In genomic region chr4:112279882-112280315, GRCh38 we compare ENCODE assay signal across 14 cellular contexts. TPM values are rescaled to one million over a fixed set of nuclear protein-coding genes. Genes with fewer than 3 reads are reported as not detected.
A peak's percentile ranks its signal among the peaks of the same experiment; 100 is the strongest.
DNase-seq lines count a peak whose midpoint lies in the region; ATAC-seq, FAIRE-seq and TF ChIP-seq lines count a peak whose summit lies in the region.
"Had no signal": no experiment of that assay in that cellular context is flagged by ENCODE, and none has a peak within 500 bp of the region (broad histone marks: within the 10 kb centered on the region; RNA-seq: fewer than 3 reads in every experiment).

No MANE protein-coding gene starts in this region.

- H3K9me3 ChIP-seq in GM12878 (replicated peaks; ENCODE audit: control insufficient read depth, insufficient read depth, low read length) (no peaks in the 10 kb centered on the region; the same call in 2 of the 3 replicates), tibial nerve (no peaks in the 10 kb centered on the region)
- H3K9me3 ChIP-seq: psoas muscle had no signal

- no peak for TF ChIP-seq CTCF in GM12878 (IDR thresholded peaks at IDR 0.05 in 2 of 3, conservative IDR thresholded peaks at IDR 0.05 in 1 of 3; ENCODE audit: control insufficient read depth in 2 of 3, extremely low read depth in 1 of 3, insufficient read depth in 1 of 3, low read depth in 3 of 3, low read length in 3 of 3)
- no peak for TF ChIP-seq CTCF in tibial nerve (IDR thresholded peaks at IDR 0.05)

- no peak for ATAC-seq in activated T-cell treated with anti-CD3 and anti-CD28 coated beads, Interleukin-2, amount 50 U/mL, for 72 hours (replicated peaks in 1 of 2)
- ATAC-seq in HG03060 (IDR thresholded peaks at IDR 0.05; ENCODE audit: low read depth, unreplicated experiment) (peak; percentile 0), GM12878 (peak; percentile 27)
- ATAC-seq in stimulated activated naive B cell treated with anti-CD40 and anti-IgM and Interleukin-4, amounts not matched to agents 10 μg/mL and 1 μg/mL and 100 μg/mL, for 72 hours (replicated peaks): peak in 1 of 2 donors; percentile 17

- H3K27me3 Mint-ChIP-seq in activated T-cell treated with anti-CD3 and anti-CD28 coated beads, Interleukin-2, amount 50 U/mL, for 72 hours (ENCODE audit: low read depth): no peaks in the 10 kb centered on the region
- no peaks in the 10 kb centered on the region for H3K27me3 Mint-ChIP-seq in stimulated activated naive B cell treated with anti-CD40 and anti-IgM and Interleukin-4, amounts not matched to agents 10 μg/mL and 1 μg/mL and 100 μg/mL, for 72 hours

- TSS peak; percentile 63 for BruUV-seq in GM12878 (replicated peaks; lab: Mats Ljungman, UMichigan)

- WGBS in GM12878 (ENCODE audit: insufficient coverage, insufficient replicate concordance, low lambda C conversion rate, missing lambda C conversion rate): under 1% methylated on average over 7 of the region's 7 CpGs
- 89 to 92% methylated on average over 7 of the region's 7 CpGs for WGBS in tibial nerve, 2 donors

- peak overlapping the region; percentile 64 to 92 for H3K4me3 Mint-ChIP-seq in activated T-cell treated with anti-CD3 and anti-CD28 coated beads, Interleukin-2, amount 50 U/mL, for 72 hours
- H3K4me3 Mint-ChIP-seq in stimulated activated naive B cell treated with anti-CD40 and anti-IgM and Interleukin-4, amounts not matched to agents 10 μg/mL and 1 μg/mL and 100 μg/mL, for 72 hours: peak overlapping the region; percentile 76 to 80
- H3K4me3 Mint-ChIP-seq: T-helper 1 cell treated with Interleukin-12 subunit alpha and Interleukin-12 subunit beta and Interleukin-4 antibody, amounts not matched to agents 30 μg/mL and 1 μg/mL, for 36 hours had no signal

- FAIRE-seq in GM12878 (lab: Jason Lieb, UNC): no peak

- TF ChIP-seq POLR2A in GM12878 (IDR thresholded peaks at IDR 0.05; ENCODE audit: low read depth, low read length): no peak
- TF ChIP-seq POLR2A in tibial nerve (IDR thresholded peaks at IDR 0.05): no peak

- H3K9me3 Mint-ChIP-seq in activated T-cell treated with anti-CD3 and anti-CD28 coated beads, Interleukin-2, amount 50 U/mL, for 72 hours: peaks cover 2 to 7% of the 10 kb centered on the region in 2 donors
- peaks cover 0 to 5% of the 10 kb centered on the region in 2 donors for H3K9me3 Mint-ChIP-seq in stimulated activated naive B cell treated with anti-CD40 and anti-IgM and Interleukin-4, amounts not matched to agents 10 μg/mL and 1 μg/mL and 100 μg/mL, for 72 hours

- peaks cover 30% of the 10 kb centered on the region for H3K4me1 ChIP-seq in GM12878 (ENCODE audit: control insufficient read depth, insufficient read depth, low read length)
- peaks cover 0 to 17% (median 7%) of the 10 kb centered on the region in 4 donors for H3K4me1 ChIP-seq in tibial nerve

- H3K27ac Mint-ChIP-seq in activated T-cell treated with anti-CD3 and anti-CD28 coated beads, Interleukin-2, amount 50 U/mL, for 72 hours: no peak overlapping the region
- H3K27ac Mint-ChIP-seq in stimulated activated naive B cell treated with anti-CD40 and anti-IgM and Interleukin-4, amounts not matched to agents 10 μg/mL and 1 μg/mL and 100 μg/mL, for 72 hours: peak overlapping the region; percentile 22

- peaks cover 8 to 28% of the 10 kb centered on the region in 2 experiments for H3K36me3 ChIP-seq in GM12878 (ENCODE audit: control insufficient read depth in 2 of 2, insufficient read depth in 2 of 2, low read length in 1 of 2)
- H3K36me3 ChIP-seq in tibial nerve: peaks cover 0 to 8% (median 0%) of the 10 kb centered on the region in 3 donors

- TF ChIP-seq EP300 in GM12878 (IDR thresholded peaks at IDR 0.05; ENCODE audit: borderline replicate concordance in 1 of 2, control insufficient read depth in 1 of 2, low read depth in 2 of 2, low read length in 2 of 2) (no peak), tibial nerve (IDR thresholded peaks at IDR 0.05) (no peak)

- H3K4me3 ChIP-seq in GM12878 (peak overlapping the region; percentile 80), tibial nerve (no peak overlapping the region)
- H3K4me3 ChIP-seq: psoas muscle had no signal

- peaks cover 3% of the 10 kb centered on the region; the same call in 1 of the 2 replicates for H4K20me1 ChIP-seq in GM12878 (ENCODE audit: control insufficient read depth, insufficient read depth)

- in situ Hi-C loops in GM12878 (cut with MboI): loop anchor here (5.0 kb wide), 1 partner anchor 42 kb away; no protein-coding TSS in a partner anchor

- POLR2A ChIA-PET in GM12878 (lab: Charles Lee): interaction anchor here (0.7 to 6.9 kb wide), 12 partner anchors 9 to 236 kb away, joined by 3 to 55 read pairs (median 6); partner anchors contain the start of genes ALPK1 and NEUROG2

- peaks cover 100% of the 10 kb centered on the region for H3K79me2 ChIP-seq in GM12878 (ENCODE audit: control insufficient read depth, insufficient read depth, low read length)

- CTCF ChIA-PET in GM12878 (lab: Yijun Ruan, JAX): interaction anchor here (0.8 to 4.2 kb wide), 17 partner anchors 8 to 243 kb away, joined by 3 to 22 read pairs (median 4); partner anchors contain the start of gene NEUROG2

- peaks cover 80% of the 10 kb centered on the region for H3K4me1 Mint-ChIP-seq in activated T-cell treated with anti-CD3 and anti-CD28 coated beads, Interleukin-2, amount 50 U/mL, for 72 hours (ENCODE audit: low read depth)
- H3K4me1 Mint-ChIP-seq in stimulated activated naive B cell treated with anti-CD40 and anti-IgM and Interleukin-4, amounts not matched to agents 10 μg/mL and 1 μg/mL and 100 μg/mL, for 72 hours: peaks cover 39 to 69% of the 10 kb centered on the region in 2 donors

- TF ChIP-seq RAD21 in GM12878 (IDR thresholded peaks at IDR 0.05; ENCODE audit: insufficient read depth, low read depth, low read length): no peak

- DNase-seq in activated T-cell treated with anti-CD3 and anti-CD28 coated beads, Interleukin-2, amount 50 U/mL, for 72 hours: no peak
- no peak for DNase-seq in activated T-cell treated with anti-CD3 and anti-CD28 coated beads for 4 hours
- no peak for DNase-seq in GM12878 (ENCODE audit: low read depth, low spot score)
- no peak for DNase-seq in stimulated activated naive B cell treated with anti-CD40 and anti-IgM and Interleukin-4, amounts not matched to agents 10 μg/mL and 1 μg/mL and 100 μg/mL, for 72 hours
- no peak for DNase-seq in NCI-H1092 (lab: John Stamatoyannopoulos, UW)
- DNase-seq in substantia nigra (lab: John Stamatoyannopoulos, UW): no peak
- DNase-seq in tibial nerve (ENCODE audit: low spot score in 2 of 2): no peak
- DNase-seq: ACHN, amniotic stem cell, hippocampal formation, NCI-H1417 treated with DMSO at 0.1 percent for 48 hours, psoas muscle had no signal

- H3K27me3 ChIP-seq in GM12878 (replicated peaks in 1 of 2; ENCODE audit: control insufficient read depth in 2 of 2, insufficient read depth in 2 of 2, low read length in 1 of 2) (no peaks in the 10 kb centered on the region), tibial nerve (no peaks in the 10 kb centered on the region)

- intact Hi-C loops in GM12878 (cut with micrococcal nuclease; ENCODE audit: unreplicated experiment): loop anchor here (5.0 to 10.0 kb wide), 2 partner anchors 242 to 1485 kb away; partner anchors contain the start of gene CAMK2D

- RAD21 ChIA-PET in GM12878 (lab: Charles Lee; ENCODE audit: unreplicated experiment): interaction anchor here (0.7 to 14.1 kb wide), 17 partner anchors 8 to 486 kb away, joined by 3 to 151 read pairs (median 5); partner anchors contain the start of genes ALPK1 and NEUROG2

- H2AFZ ChIP-seq in GM12878 (ENCODE audit: control insufficient read depth, low read depth, low read length): no peak overlapping the region

- H3K36me3 Mint-ChIP-seq in activated T-cell treated with anti-CD3 and anti-CD28 coated beads, Interleukin-2, amount 50 U/mL, for 72 hours (ENCODE audit: insufficient read depth in 2 of 2): peaks cover 40 to 72% of the 10 kb centered on the region in 2 donors
- peaks cover 26 to 44% of the 10 kb centered on the region in 2 donors for H3K36me3 Mint-ChIP-seq in stimulated activated naive B cell treated with anti-CD40 and anti-IgM and Interleukin-4, amounts not matched to agents 10 μg/mL and 1 μg/mL and 100 μg/mL, for 72 hours

- peak overlapping the region; percentile 92 for H3K4me2 ChIP-seq in GM12878 (ENCODE audit: control insufficient read depth, insufficient read depth)

- peak overlapping the region; percentile 77 for H3K9ac ChIP-seq in GM12878 (ENCODE audit: control insufficient read depth, insufficient read depth, low read length)

- H3K27ac ChIP-seq in GM12878 (ENCODE audit: control insufficient read depth, insufficient read depth) (peak overlapping the region; percentile 99), substantia nigra (ENCODE audit: low read depth, low read length, poor library complexity, severe bottlenecking) (no peak overlapping the region), tibial nerve (no peak overlapping the region)
- H3K27ac ChIP-seq: psoas muscle had no signal

- SMC1A ChIA-PET in GM12878 (lab: Charles Lee; ENCODE audit: uncharacterized antibody, unreplicated experiment): interaction anchor here (0.7 to 22.9 kb wide), 16 partner anchors 8 to 261 kb away, joined by 3 to 247 read pairs (median 7); partner anchors contain the start of genes ALPK1 and NEUROG2

RNA-seq across cellular contexts. Expression of gene TIFA, which starts 5.8 kb away (rescaled TPM):
- 10 to 100 TPM; 82.7 to 87.1 TPM for total RNA-seq in activated T-cell treated with anti-CD3 and anti-CD28 coated beads, Interleukin-2, amount 50 U/mL, for 72 hours
- 68.2 and 72.8 TPM in 2 replicates for total RNA-seq in GM12878 (2013; cell fraction: nucleolus; rRNA removed)
- 57.0 and 84.4 TPM in 2 replicates for total RNA-seq in GM12878 (2014; rRNA removed)
- 69.7 and 74.5 TPM in 2 replicates for total RNA-seq in GM12878 (2014; rRNA removed; fragmentation: Illumina TruSeq; extraction: Trizol)
- total RNA-seq in GM12878 (2021): 96.3 and 100 TPM in 2 replicates
- polyA plus RNA-seq in GM12878 (2011; ENCODE audit: low read depth): 41.0 TPM
- 135 and 218 TPM in 2 replicates for polyA plus RNA-seq in GM12878 (2011; rRNA removed)
- polyA plus RNA-seq in GM12878 (2011; cell fraction: cytosol; rRNA removed): 36.5 and 41.4 TPM in 2 replicates
- polyA plus RNA-seq in GM12878 (2011; cell fraction: nucleus; rRNA removed): 27.4 and 31.3 TPM in 2 replicates
- polyA plus RNA-seq in GM12878 (2012): 36.4 and 72.0 TPM in 2 replicates
- 80.8 and 105 TPM in 2 replicates for polyA plus RNA-seq in GM12878 (2014; fragmentation: Illumina TruSeq; extraction: Trizol)
- polyA plus RNA-seq in GM12878 (2014; fragmentation: Nextera tagmentation; extraction: Ambion mirVana): 10 to 100 TPM; 31.6 to 34.6 TPM
- 78.8 and 93.9 TPM in 2 replicates for polyA plus RNA-seq in GM12878 (2014; rRNA removed)
- polyA plus RNA-seq in GM12878 (2016; fragmentation: Nextera tagmentation; extraction: Ambion mirVana): 100 to 1,000 TPM; 116 to 125 TPM
- polyA minus RNA-seq in GM12878 (2011; rRNA and poly(A)+ RNA removed): 46.7 and 54.7 TPM in 2 replicates
- polyA minus RNA-seq in GM12878 (2011; cell fraction: cytosol; rRNA and poly(A)+ RNA removed): 25.7 and 27.1 TPM in 2 replicates
- 37.1 and 50.5 TPM in 2 replicates for polyA minus RNA-seq in GM12878 (2011; cell fraction: nucleus; rRNA and poly(A)+ RNA removed)
- total RNA-seq in tibial nerve: 10 to 100 TPM in 1 of 4 donors, 1 to 10 TPM in 3; 2.2 to 12.6 (median 3.7) TPM

RNA-seq across cellular contexts. Expression of gene ALPK1, which starts 17.3 kb away (rescaled TPM):
- 10 to 100 TPM; 61.6 to 64.7 TPM for total RNA-seq in activated T-cell treated with anti-CD3 and anti-CD28 coated beads, Interleukin-2, amount 50 U/mL, for 72 hours
- 400 and 422 TPM in 2 replicates for total RNA-seq in GM12878 (2013; cell fraction: nucleolus; rRNA removed)
- 26.5 and 32.2 TPM in 2 replicates for total RNA-seq in GM12878 (2014; rRNA removed)
- 32.3 and 37.2 TPM in 2 replicates for total RNA-seq in GM12878 (2014; rRNA removed; fragmentation: Illumina TruSeq; extraction: Trizol)
- total RNA-seq in GM12878 (2021): 27.6 and 28.5 TPM in 2 replicates
- 8.8 TPM for polyA plus RNA-seq in GM12878 (2011; ENCODE audit: low read depth)
- 31.6 and 42.7 TPM in 2 replicates for polyA plus RNA-seq in GM12878 (2011; rRNA removed)
- 11.3 TPM in 2 replicates for polyA plus RNA-seq in GM12878 (2011; cell fraction: cytosol; rRNA removed)
- polyA plus RNA-seq in GM12878 (2011; cell fraction: nucleus; rRNA removed): 63.2 and 85.3 TPM in 2 replicates
- 16.1 and 17.4 TPM in 2 replicates for polyA plus RNA-seq in GM12878 (2012)
- polyA plus RNA-seq in GM12878 (2014; fragmentation: Illumina TruSeq; extraction: Trizol): 23.1 and 27.0 TPM in 2 replicates
- 1 to 10 TPM; 8.5 to 9.7 TPM for polyA plus RNA-seq in GM12878 (2014; fragmentation: Nextera tagmentation; extraction: Ambion mirVana)
- 21.5 and 21.9 TPM in 2 replicates for polyA plus RNA-seq in GM12878 (2014; rRNA removed)
- 10 to 100 TPM; 21.2 to 22.2 TPM for polyA plus RNA-seq in GM12878 (2016; fragmentation: Nextera tagmentation; extraction: Ambion mirVana)
- 38.8 and 43.6 TPM in 2 replicates for polyA minus RNA-seq in GM12878 (2011; rRNA and poly(A)+ RNA removed)
- polyA minus RNA-seq in GM12878 (2011; cell fraction: cytosol; rRNA and poly(A)+ RNA removed): 6.9 and 11.9 TPM in 2 replicates
- polyA minus RNA-seq in GM12878 (2011; cell fraction: nucleus; rRNA and poly(A)+ RNA removed): 103 and 108 TPM in 2 replicates
- total RNA-seq in tibial nerve: 10 to 100 TPM; 16.5 to 38.1 (median 31.5) TPM

RNA-seq across cellular contexts. Expression of gene AP1AR, which starts 48.3 kb away (rescaled TPM):
- 10 to 100 TPM; 21.6 to 33.2 TPM for total RNA-seq in activated T-cell treated with anti-CD3 and anti-CD28 coated beads, Interleukin-2, amount 50 U/mL, for 72 hours
- 27.8 and 30.2 TPM in 2 replicates for total RNA-seq in GM12878 (2013; cell fraction: nucleolus; rRNA removed)
- total RNA-seq in GM12878 (2014; rRNA removed): 16.8 and 23.2 TPM in 2 replicates
- 20.2 and 20.9 TPM in 2 replicates for total RNA-seq in GM12878 (2014; rRNA removed; fragmentation: Illumina TruSeq; extraction: Trizol)
- 18.2 and 19.8 TPM in 2 replicates for total RNA-seq in GM12878 (2021)
- polyA plus RNA-seq in GM12878 (2011; ENCODE audit: low read depth): 3.3 TPM
- 29.1 and 52.5 TPM in 2 replicates for polyA plus RNA-seq in GM12878 (2011; rRNA removed)
- 6.4 and 7.7 TPM in 2 replicates for polyA plus RNA-seq in GM12878 (2011; cell fraction: cytosol; rRNA removed)
- 16.9 and 21.3 TPM in 2 replicates for polyA plus RNA-seq in GM12878 (2011; cell fraction: nucleus; rRNA removed)
- polyA plus RNA-seq in GM12878 (2012): 7.2 and 10.6 TPM in 2 replicates
- 14.4 and 19.7 TPM in 2 replicates for polyA plus RNA-seq in GM12878 (2014; fragmentation: Illumina TruSeq; extraction: Trizol)
- 1 to 10 TPM; 5.6 to 7.2 TPM for polyA plus RNA-seq in GM12878 (2014; fragmentation: Nextera tagmentation; extraction: Ambion mirVana)
- 12.9 and 14.7 TPM in 2 replicates for polyA plus RNA-seq in GM12878 (2014; rRNA removed)
- 10 to 100 TPM; 15.9 to 17.1 TPM for polyA plus RNA-seq in GM12878 (2016; fragmentation: Nextera tagmentation; extraction: Ambion mirVana)
- 3.8 and 6.7 TPM in 2 replicates for polyA minus RNA-seq in GM12878 (2011; rRNA and poly(A)+ RNA removed)
- polyA minus RNA-seq in GM12878 (2011; cell fraction: cytosol; rRNA and poly(A)+ RNA removed): 10.6 and 11.9 TPM in 2 replicates
- 9.9 and 13.1 TPM in 2 replicates for polyA minus RNA-seq in GM12878 (2011; cell fraction: nucleus; rRNA and poly(A)+ RNA removed)
- 10 to 100 TPM; 16.8 to 20.1 (median 19.6) TPM for total RNA-seq in tibial nerve

Comparison
In these comparisons a context has a peak if more than half of its experiments do, and no peak if none do; other contexts are left out.
1. ATAC-seq: peak in HG03060 (single experiment) and GM12878 (single experiment); none in activated T-cell treated with anti-CD3 and anti-CD28 coated beads, Interleukin-2, amount 50 U/mL, for 72 hours (0 of 2).
2. RNA of gene TIFA, which starts 5.8 kb away (total RNA-seq): 82.7 to 87.1 TPM in activated T-cell treated with anti-CD3 and anti-CD28 coated beads, Interleukin-2, amount 50 U/mL, for 72 hours and 57.0 to 100 TPM in GM12878; 2.2 to 12.6 TPM in tibial nerve; every median in the first group is over 4 times any median in the second.